ENCODE assay signal across 8 cellular contexts in genomic region chr9:127567119-127567897, GRCh38. TPM values are rescaled to one million over a fixed set of nuclear protein-coding genes. Genes with fewer than 3 reads are reported as not detected.
DNase-seq lines count a peak whose midpoint lies in the region; ATAC-seq and TF ChIP-seq lines count a peak whose summit lies in the region.

No MANE protein-coding gene starts in this region.

- H3K9me3 ChIP-seq in adrenal gland (replicated peaks in 1 of 3) = no peaks in the 10 kb centered on the region
- H3K9me3 ChIP-seq in iPS-18c (ENCODE audit: control insufficient read depth, insufficient read depth, low read length) = no peaks in the 10 kb centered on the region
- H3K9me3 ChIP-seq in spleen = no peaks in the 10 kb centered on the region

- TF ChIP-seq CTCF in adrenal gland (IDR thresholded peaks at IDR 0.05) (no peak), spleen (IDR thresholded peaks at IDR 0.05 in 8 of 11, conservative IDR thresholded peaks at IDR 0.05 in 3 of 11) (no peak)

- H3K36me3 ChIP-seq in adrenal gland (replicated peaks in 1 of 2) (no peaks in the 10 kb centered on the region), spleen (no peaks in the 10 kb centered on the region)

- TF ChIP-seq POLR2A in adrenal gland (IDR thresholded peaks at IDR 0.05) = peak in 1 of 2 donors; percentile 24
- no peak for TF ChIP-seq POLR2A in spleen (IDR thresholded peaks at IDR 0.05)

- H3K27me3 ChIP-seq in adrenal gland (no peaks in the 10 kb centered on the region), spleen (replicated peaks in 1 of 7) (peaks cover 0 to 22% (median 0%) of the 10 kb centered on the region in 7 donors)

- peaks cover 35 to 58% of the 10 kb centered on the region in 2 donors for H3K4me1 ChIP-seq in adrenal gland (replicated peaks in 1 of 2)
- H3K4me1 ChIP-seq in spleen = peaks cover 12 to 75% (median 46%) of the 10 kb centered on the region in 6 donors

- WGBS in adrenal gland, 4 donors = 5 to 14% (median 10%) methylated on average over 10 to 19 of the region's 19 CpGs
- WGBS in spleen, 5 donors = 44 to 55% (median 49%) methylated on average over 18 to 19 of the region's 19 CpGs

- intact Hi-C loops in adrenal gland (cut with DNase I) = loop anchor here in 1 of 2 donors (5.0 kb wide), 1 partner anchor 40 kb away; no protein-coding TSS in a partner anchor
- intact Hi-C loops in spleen (cut with DNase I; ENCODE audit: low total_unique reads) = no loop called here

- POLR2A ChIA-PET in HEK293T (lab: Yijun Ruan, JAX) = interaction anchor here (1.7 kb wide), 1 partner anchor 9 kb away, joined by 5 read pairs; no protein-coding TSS in a partner anchor

- H3K4me3 ChIP-seq in adrenal gland = peak overlapping the region in 3 of 4 donors; percentile 4 to 65 (median 64)
- H3K4me3 ChIP-seq in iPS-18c (ENCODE audit: insufficient read depth, low read depth, low read length) = peak overlapping the region; percentile 76
- H3K4me3 ChIP-seq in spleen = peak overlapping the region; percentile 47 to 78 (median 70)

- CTCF ChIA-PET in HEK293T (lab: Yijun Ruan, JAX) = interaction anchor here (0.6 kb wide), 1 partner anchor 11 kb away, joined by 6 read pairs; no protein-coding TSS in a partner anchor

- peak; percentile 82 for DNase-seq in A172 (ENCODE audit: low spot score)
- no peak for DNase-seq in HEK293T (ENCODE audit: extremely low spot score)
- peak; percentile 69 to 86 (median 81) for DNase-seq in adrenal gland
- DNase-seq in spleen = no peak
- DNase-seq in central memory CD4-positive, alpha-beta T cell = no peak
- DNase-seq in stimulated activated CD4-positive, alpha-beta T cell treated with anti-CD3 and anti-CD28 coated beads, Interleukin-4, amount 100 ng/mL, for 1 hour = no peak

- ATAC-seq in HG02884 (IDR thresholded peaks at IDR 0.05; ENCODE audit: unreplicated experiment) = no peak

- H3K27ac ChIP-seq in adrenal gland = peak overlapping the region; percentile 41 to 98 (median 81)
- H3K27ac ChIP-seq in spleen = peak overlapping the region; percentile 55 to 92 (median 86)

TF ChIP-seq in HEK293T, 16 proteins besides CTCF, POLR2A, EP300 and RAD21:
- TF ChIP-seq SUZ12 (IDR thresholded peaks at IDR 0.05) = no peak
- TF ChIP-seq ARNT (IDR thresholded peaks at IDR 0.05) = no peak
- no peak for TF ChIP-seq CTBP1 (IDR thresholded peaks at IDR 0.05; ENCODE audit: borderline replicate concordance)
- TF ChIP-seq FOXM1 (IDR thresholded peaks at IDR 0.05; ENCODE audit: borderline replicate concordance) = no peak
- TF ChIP-seq NFRKB (IDR thresholded peaks at IDR 0.05) = peak; percentile 69; the same call in 1 of the 2 replicates
- no peak for TF ChIP-seq LEF1 (IDR thresholded peaks at IDR 0.05; ENCODE audit: borderline replicate concordance)

RNA-seq across cellular contexts. Expression of gene STXBP1, which starts 44.8 kb away (rescaled TPM):
- total RNA-seq in A172 (2014; rRNA removed; shearing (Covaris generic)) = 20.8 and 63.2 TPM in 2 replicates
- total RNA-seq in adrenal gland = 100 to 1,000 TPM in 1 of 8 donors, 10 to 100 TPM in 7; 36.1 to 169 (median 69.5) TPM
- 10 to 100 TPM; 29.4 to 61.6 (median 29.7) TPM for polyA plus RNA-seq in adrenal gland
- total RNA-seq in spleen = 10 to 100 TPM; 26.0 to 75.7 (median 38.5) TPM
- polyA plus RNA-seq in spleen = 1 to 10 TPM; 4.3 to 7.6 (median 6.0) TPM

Comparison
In these comparisons a context has a peak if more than half of its experiments do, and no peak if none do; other contexts are left out.
1. DNase-seq: peak in A172 (single experiment) and adrenal gland (7 of 7); none in HEK293T (single experiment), spleen (single experiment), central memory CD4-positive, alpha-beta T cell (single experiment) and stimulated activated CD4-positive, alpha-beta T cell treated with anti-CD3 and anti-CD28 coated beads, Interleukin-4, amount 100 ng/mL, for 1 hour (single experiment).
2. Peak in every context shown above with its lines, with median percentiles within 50 percentile points of each other: H3K4me3 ChIP-seq.